Comparison of ENCODE assay signal across 8 cellular contexts in genomic region chr1:198253668-198254067, GRCh38.
DNase-seq lines count a peak whose midpoint lies in the region; ATAC-seq lines count a peak whose summit lies in the region.

No MANE protein-coding gene starts in this region.

- peaks cover 7% of the 10 kb centered on the region for H3K4me1 ChIP-seq in right cardiac atrium (ENCODE audit: control insufficient read depth, insufficient read depth, low read length)

- DNase-seq in AG08396 (ENCODE audit: low spot score) (peak; percentile 12), SIG-M5 treated with dmso at 0.1 percent for 504 hours (lab: John Stamatoyannopoulos, UW; ENCODE audit: unreplicated experiment) (peak; percentile 54), right cardiac atrium (peak in 1 of 3 donors; percentile 45), retina (no peak), NCI-H1105 (lab: John Stamatoyannopoulos, UW) (no peak), activated gamma-delta T cell treated with Interleukin-2 at 50 U/mL for 16 hours (no peak)

- intact Hi-C loops in right cardiac atrium (cut with DNase I), result no loop called here

- no peaks in the 10 kb centered on the region for H3K27me3 ChIP-seq in right cardiac atrium (ENCODE audit: control insufficient read depth, insufficient read depth)

- H3K27ac ChIP-seq in right cardiac atrium (ENCODE audit: low read length), result no peak overlapping the region

- 11% methylated on average over 1 of the region's 1 CpG for WGBS in right cardiac atrium

- H3K9me3 ChIP-seq in right cardiac atrium (ENCODE audit: control insufficient read depth, low read length), result no peaks in the 10 kb centered on the region

- ATAC-seq in GM18907 (IDR thresholded peaks at IDR 0.05; ENCODE audit: unreplicated experiment) (peak; percentile 99), HG03039 (IDR thresholded peaks at IDR 0.05; ENCODE audit: unreplicated experiment) (peak; percentile 94), right cardiac atrium (peak; percentile 75 to 86)

- no peak overlapping the region for H3K4me3 ChIP-seq in right cardiac atrium (ENCODE audit: low read length)

Comparison
In these comparisons a context has a peak if more than half of its experiments do, and no peak if none do; other contexts are left out.
1. DNase-seq: peak in AG08396 (single experiment) and SIG-M5 treated with dmso at 0.1 percent for 504 hours (single experiment); none in retina (single experiment), NCI-H1105 (single experiment) and activated gamma-delta T cell treated with Interleukin-2 at 50 U/mL for 16 hours (single experiment).
2. Peak in every context shown above with its lines, with median percentiles within 50 percentile points of each other: ATAC-seq.